2 cellular contexts compared by ENCODE assay signal in the genomic region with DNA sequence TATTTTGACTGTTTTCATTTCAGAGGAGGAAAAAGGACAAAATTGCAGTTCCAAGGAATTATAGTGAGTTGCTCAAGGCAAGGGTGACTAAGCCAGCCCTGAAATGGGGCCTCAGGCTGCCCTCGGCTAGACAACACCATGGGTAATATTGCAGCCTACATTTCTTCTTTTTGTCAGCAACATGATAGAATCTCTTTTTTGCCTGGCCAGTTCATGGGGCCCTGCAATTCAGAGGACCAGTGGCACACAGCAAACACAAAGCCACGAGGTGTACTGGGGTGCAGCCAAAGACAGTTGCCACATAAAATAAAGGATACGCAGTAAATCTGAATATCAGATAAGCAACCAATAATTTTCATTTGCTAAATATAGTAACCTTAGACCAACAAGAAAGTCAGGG.
A peak's percentile ranks its signal among the peaks of the same experiment; 100 is the strongest.
TF ChIP-seq lines count a peak whose summit lies in the region.

No MANE protein-coding gene starts in this region.

TF ChIP-seq in liver, 16 proteins besides CTCF, POLR2A, EP300 and RAD21:
- peak in 1 of 2 donors; percentile 53 for TF ChIP-seq RXRA (IDR thresholded peaks at IDR 0.05)
- TF ChIP-seq, protein P1, sequence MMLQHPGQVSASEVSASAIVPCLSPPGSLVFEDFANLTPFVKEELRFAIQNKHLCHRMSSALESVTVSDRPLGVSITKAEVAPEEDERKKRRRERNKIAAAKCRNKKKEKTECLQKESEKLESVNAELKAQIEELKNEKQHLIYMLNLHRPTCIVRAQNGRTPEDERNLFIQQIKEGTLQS (IDR thresholded peaks at IDR 0.05): no peak
- TF ChIP-seq FOXA2 (IDR thresholded peaks at IDR 0.05): peak; percentile 21
- peak; percentile 66 for TF ChIP-seq YY1 (IDR thresholded peaks at IDR 0.05)
- TF ChIP-seq, protein P2, sequence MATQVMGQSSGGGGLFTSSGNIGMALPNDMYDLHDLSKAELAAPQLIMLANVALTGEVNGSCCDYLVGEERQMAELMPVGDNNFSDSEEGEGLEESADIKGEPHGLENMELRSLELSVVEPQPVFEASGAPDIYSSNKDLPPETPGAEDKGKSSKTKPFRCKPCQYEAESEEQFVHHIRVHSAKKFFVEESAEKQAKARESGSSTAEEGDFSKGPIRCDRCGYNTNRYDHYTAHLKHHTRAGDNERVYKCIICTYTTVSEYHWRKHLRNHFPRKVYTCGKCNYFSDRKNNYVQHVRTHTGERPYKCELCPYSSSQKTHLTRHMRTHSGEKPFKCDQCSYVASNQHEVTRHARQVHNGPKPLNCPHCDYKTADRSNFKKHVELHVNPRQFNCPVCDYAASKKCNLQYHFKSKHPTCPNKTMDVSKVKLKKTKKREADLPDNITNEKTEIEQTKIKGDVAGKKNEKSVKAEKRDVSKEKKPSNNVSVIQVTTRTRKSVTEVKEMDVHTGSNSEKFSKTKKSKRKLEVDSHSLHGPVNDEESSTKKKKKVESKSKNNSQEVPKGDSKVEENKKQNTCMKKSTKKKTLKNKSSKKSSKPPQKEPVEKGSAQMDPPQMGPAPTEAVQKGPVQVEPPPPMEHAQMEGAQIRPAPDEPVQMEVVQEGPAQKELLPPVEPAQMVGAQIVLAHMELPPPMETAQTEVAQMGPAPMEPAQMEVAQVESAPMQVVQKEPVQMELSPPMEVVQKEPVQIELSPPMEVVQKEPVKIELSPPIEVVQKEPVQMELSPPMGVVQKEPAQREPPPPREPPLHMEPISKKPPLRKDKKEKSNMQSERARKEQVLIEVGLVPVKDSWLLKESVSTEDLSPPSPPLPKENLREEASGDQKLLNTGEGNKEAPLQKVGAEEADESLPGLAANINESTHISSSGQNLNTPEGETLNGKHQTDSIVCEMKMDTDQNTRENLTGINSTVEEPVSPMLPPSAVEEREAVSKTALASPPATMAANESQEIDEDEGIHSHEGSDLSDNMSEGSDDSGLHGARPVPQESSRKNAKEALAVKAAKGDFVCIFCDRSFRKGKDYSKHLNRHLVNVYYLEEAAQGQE (IDR thresholded peaks at IDR 0.05): peak; percentile 16
- no peak for TF ChIP-seq EGR1 (IDR thresholded peaks at IDR 0.05; ENCODE audit: low read depth in 2 of 2)
- TF ChIP-seq, protein P3, sequence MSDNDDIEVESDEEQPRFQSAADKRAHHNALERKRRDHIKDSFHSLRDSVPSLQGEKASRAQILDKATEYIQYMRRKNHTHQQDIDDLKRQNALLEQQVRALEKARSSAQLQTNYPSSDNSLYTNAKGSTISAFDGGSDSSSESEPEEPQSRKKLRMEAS (IDR thresholded peaks at IDR 0.05): peak; percentile 47

TF ChIP-seq in HepG2, 621 proteins besides CTCF, POLR2A, EP300 and RAD21:
- TF ChIP-seq FOXA3 (CRISPR knock-in tag; IDR thresholded peaks at IDR 0.05) (no peak), ZFP36L2 (CRISPR knock-in tag; IDR thresholded peaks at IDR 0.05) (no peak), EHMT2 (IDR thresholded peaks at IDR 0.05; ENCODE audit: borderline replicate concordance, low read depth, low read length) (no peak), SP140L (CRISPR knock-in tag; IDR thresholded peaks at IDR 0.05; ENCODE audit: borderline replicate concordance) (no peak), MXI1 (IDR thresholded peaks at IDR 0.05; ENCODE audit: borderline replicate concordance, low read depth, low read length) (no peak), PAF1 (CRISPR knock-in tag; IDR thresholded peaks at IDR 0.05) (no peak)
